Comparison of ENCODE assay signal across 16 cellular contexts in the genomic region with DNA sequence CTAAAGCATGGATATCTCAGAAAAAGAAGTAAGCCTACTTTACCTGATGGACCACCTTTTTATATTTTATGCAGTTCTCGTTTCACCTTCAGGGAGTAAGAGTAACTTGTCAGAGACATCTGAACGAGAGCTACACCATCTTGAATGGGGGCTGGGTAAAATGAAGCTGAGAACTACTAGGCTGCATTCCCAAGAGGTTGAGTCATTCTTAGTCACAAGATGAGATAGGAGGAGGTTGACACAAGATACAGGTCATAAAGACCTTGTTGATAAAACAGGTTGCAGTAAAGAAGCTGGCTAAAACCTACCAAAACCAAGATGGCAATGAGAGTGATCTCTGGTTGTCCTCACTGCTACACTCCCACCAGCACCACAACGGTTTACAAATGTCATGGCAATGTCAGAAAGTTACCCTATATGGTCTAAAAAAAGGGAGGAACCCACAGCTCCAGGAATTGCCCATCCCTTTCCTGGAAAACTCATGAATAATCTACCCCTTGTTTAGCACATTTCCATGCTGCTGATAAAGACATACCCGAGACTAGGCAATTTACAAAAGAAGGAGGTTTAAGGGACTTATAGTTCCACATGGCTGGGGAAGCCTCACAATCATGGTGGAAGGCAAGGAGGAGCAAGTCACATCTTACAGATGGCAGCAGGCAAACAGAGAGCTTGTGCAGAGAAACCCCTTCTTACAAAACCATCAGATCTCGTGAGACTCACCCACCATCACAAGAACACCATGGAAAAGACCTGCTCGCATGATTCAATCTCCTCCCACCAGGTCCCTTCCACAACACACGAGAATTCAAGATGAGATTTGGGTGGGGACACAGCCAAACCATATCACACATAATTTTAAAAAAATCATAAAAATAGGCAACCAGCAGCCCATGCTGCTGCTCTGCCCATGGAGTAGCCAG.
DNase-seq lines count a peak whose midpoint lies in the region; ATAC-seq and TF ChIP-seq lines count a peak whose summit lies in the region.
"Had no signal": no experiment of that assay in that cellular context is flagged by ENCODE, and none has a peak within 500 bp of the region (broad histone marks: within the 10 kb centered on the region; RNA-seq: fewer than 3 reads in every experiment).

No MANE protein-coding gene starts in this region.

- H3K36me3 ChIP-seq in mammary epithelial cell (ENCODE audit: insufficient read depth, low read length) = no peaks in the 10 kb centered on the region
- no peaks in the 10 kb centered on the region for H3K36me3 ChIP-seq in mesendoderm (ENCODE audit: control insufficient read depth, insufficient read depth, low read length)
- H3K36me3 ChIP-seq: uterus had no signal

- BruUV-seq in mammary epithelial cell (replicated peaks; lab: Mats Ljungman, UMichigan) = no TSS peak

- H4K8ac ChIP-seq in mesendoderm (ENCODE audit: low read depth, low read length) = no peak overlapping the region

- H2BK120ac ChIP-seq in mesendoderm (ENCODE audit: low read depth, low read length) = no peak overlapping the region

- H3K4me1 ChIP-seq in mammary epithelial cell (ENCODE audit: insufficient read depth, low read length) (no peaks in the 10 kb centered on the region), mesendoderm (ENCODE audit: control insufficient read depth, low read depth, low read length) (no peaks in the 10 kb centered on the region)
- H3K4me1 ChIP-seq: uterus had no signal

- dilution Hi-C loops in mammary epithelial cell (cut with HindIII; ENCODE audit: low sequenced_read_pairs) = no loop called here

- no peak for TF ChIP-seq CTCF in mammary epithelial cell (conservative IDR thresholded peaks at IDR 0.05 in 1 of 2, IDR thresholded peaks at IDR 0.05 in 1 of 2; ENCODE audit: extremely low read depth in 1 of 2, insufficient read depth in 1 of 2, low read depth in 1 of 2, low read length in 2 of 2)

- no peak overlapping the region for H3K23ac ChIP-seq in mesendoderm (ENCODE audit: low read length)

- H3K27me3 ChIP-seq in mammary epithelial cell (ENCODE audit: insufficient read depth, low read length) (no peaks in the 10 kb centered on the region), mesendoderm (ENCODE audit: insufficient read depth, low read length, poor library complexity) (no peaks in the 10 kb centered on the region)
- H3K27me3 ChIP-seq: uterus had no signal

- no peak for ATAC-seq in HG03439 (IDR thresholded peaks at IDR 0.05; ENCODE audit: unreplicated experiment)
- no peak for ATAC-seq in HG03469 (IDR thresholded peaks at IDR 0.05; ENCODE audit: unreplicated experiment)
- ATAC-seq: activated naive CD8-positive, alpha-beta T cell treated with anti-CD3 and anti-CD28 coated beads, Interleukin-2, amount 50 U/mL, for 24 hours; stimulated activated memory B cell treated with anti-CD40 and anti-IgM and Interleukin-4, amounts not matched to agents 10 μg/mL and 1 μg/mL and 100 μg/mL, for 72 hours had no signal

- no peak overlapping the region for H3K56ac ChIP-seq in mesendoderm (ENCODE audit: low read length)

- H3K9me3 ChIP-seq in mammary epithelial cell (replicated peaks; ENCODE audit: insufficient read depth, low read length) = no peaks in the 10 kb centered on the region
- H3K9me3 ChIP-seq: uterus had no signal

- no peak overlapping the region for H3K9ac ChIP-seq in mammary epithelial cell (ENCODE audit: insufficient read depth, low read length)
- H3K9ac ChIP-seq in mesendoderm (ENCODE audit: low read length) = no peak overlapping the region

- no peak overlapping the region for H3K4ac ChIP-seq in mesendoderm (ENCODE audit: low read depth, low read length)

- H3K79me2 ChIP-seq in mammary epithelial cell (ENCODE audit: insufficient read depth, low read length) (no peaks in the 10 kb centered on the region), mesendoderm (ENCODE audit: control insufficient read depth, insufficient read depth, low read length) (no peaks in the 10 kb centered on the region)

- H3K4me2 ChIP-seq in mammary epithelial cell (ENCODE audit: insufficient read depth, low read depth, low read length) (no peak overlapping the region), mesendoderm (ENCODE audit: low read length) (no peak overlapping the region)

- H3K4me3 ChIP-seq in mammary epithelial cell (replicated peaks in 1 of 3; ENCODE audit: insufficient read depth in 1 of 3, low read depth in 2 of 3, low read length in 3 of 3) = no peak overlapping the region
- no peak overlapping the region for H3K4me3 ChIP-seq in mesendoderm (ENCODE audit: low read length)
- H3K4me3 ChIP-seq: uterus had no signal

- H3K18ac ChIP-seq in mesendoderm (ENCODE audit: low read length) = no peak overlapping the region

- CTCF ChIA-PET in mammary epithelial cell (lab: Charles Lee; ENCODE audit: low non-redundant PET) = no interaction called here

- intact Hi-C loops in mammary epithelial cell (cut with micrococcal nuclease) = no loop called here
- intact Hi-C loops in posterior cingulate gyrus (cut with DNase I) = no loop called here

- H3K27ac ChIP-seq in mammary epithelial cell (ENCODE audit: insufficient read depth, low read depth, low read length) = no peak overlapping the region
- H3K27ac ChIP-seq in mesendoderm (ENCODE audit: low read depth, low read length) = no peak overlapping the region
- H3K27ac ChIP-seq: uterus had no signal

- no peaks in the 10 kb centered on the region for H3K79me1 ChIP-seq in mesendoderm (ENCODE audit: low read length)

- H4K20me1 ChIP-seq in mammary epithelial cell (ENCODE audit: insufficient read depth, low read length) = no peaks in the 10 kb centered on the region

- H2BK5ac ChIP-seq in mesendoderm (ENCODE audit: low read length) = no peak overlapping the region

- H4K5ac ChIP-seq in mesendoderm (ENCODE audit: low read length) = no peak overlapping the region

- H2AFZ ChIP-seq in mammary epithelial cell (ENCODE audit: low read depth, low read length) = no peak overlapping the region

- DNase-seq in EL (peak; percentile 60), NCI-H226 (peak; percentile 49), mammary epithelial cell (peak; percentile 64), mesendoderm (peak; percentile 89), NCI-H146 treated with DMSO at 0.1 percent for 48 hours (lab: John Stamatoyannopoulos, UW; ENCODE audit: unreplicated experiment) (no peak), posterior cingulate gyrus (no peak)
- DNase-seq: activated B cell treated with CpG ODN at 0.5 μM for 24 hours; activated naive CD8-positive, alpha-beta T cell treated with anti-CD3 and anti-CD28 coated beads, Interleukin-2, amount 50 U/mL, for 24 hours; AML-193; cortex of kidney; foreskin melanocyte; stimulated activated CD4-positive, alpha-beta T cell treated with anti-CD3 and anti-CD28 coated beads, Interleukin-4, amount 100 ng/mL, for 24 hours; uterus had no signal

- no peak overlapping the region for H2BK15ac ChIP-seq in mesendoderm (replicated peaks; ENCODE audit: low read depth)

- no peak overlapping the region for H2AK5ac ChIP-seq in mesendoderm (ENCODE audit: low read length)

- 88% methylated on average over 7 of the region's 7 CpGs for WGBS in mammary epithelial cell (ENCODE audit: low coverage, missing lambda C conversion rate)
- WGBS in mesendoderm (ENCODE audit: extremely low coverage, insufficient coverage, low lambda C conversion rate) = no CpG with 5 or more reads among the region's 7 CpGs

- in situ Hi-C loops in mammary epithelial cell (cut with MboI; ENCODE audit: low sequenced_read_pairs in 2 of 2) = no loop called here

Comparison
In these comparisons a context has a peak if more than half of its experiments do, and no peak if none do; other contexts are left out.
1. DNase-seq: peak in EL (single experiment), NCI-H226 (single experiment), mammary epithelial cell (single experiment) and mesendoderm (single experiment); none in NCI-H146 treated with DMSO at 0.1 percent for 48 hours (single experiment) and posterior cingulate gyrus (0 of 10).